In the genomic region with DNA sequence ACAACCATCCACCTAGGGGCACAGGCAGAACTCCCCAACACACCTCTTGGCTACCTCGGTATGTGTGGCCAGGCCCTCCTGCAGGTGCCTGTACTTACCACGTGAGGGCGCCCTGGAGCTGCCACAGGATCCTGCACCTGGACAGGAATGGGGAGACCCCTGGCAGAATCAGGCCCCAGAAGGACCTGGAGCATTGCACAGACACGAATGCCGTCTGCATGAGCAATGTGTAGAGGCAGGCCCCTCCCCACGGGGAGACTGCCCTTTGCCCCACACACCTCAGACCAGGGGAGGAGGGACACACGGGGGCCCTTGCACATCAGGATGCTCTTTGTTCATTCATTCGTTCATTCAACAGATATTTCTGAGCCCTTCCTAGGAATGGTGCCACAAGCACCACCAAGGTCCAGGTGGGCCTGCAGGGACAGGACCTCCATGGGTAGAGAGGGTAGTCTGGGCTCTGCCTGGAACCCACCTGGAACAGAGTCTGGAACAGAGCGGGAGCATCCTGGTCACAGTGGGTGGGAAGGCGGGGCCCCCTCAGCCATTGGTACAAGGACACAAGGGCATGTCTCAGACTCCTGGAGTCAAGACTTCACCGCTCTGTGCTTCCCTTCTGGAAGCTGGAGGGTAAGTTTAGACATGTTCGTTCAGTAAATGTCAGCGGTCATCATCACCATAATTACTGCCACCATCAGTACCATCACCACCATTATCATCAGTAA, we compare ENCODE assay signal across 8 cellular contexts. TPM values are rescaled to one million over a fixed set of nuclear protein-coding genes. Genes with fewer than 3 reads are reported as not detected.
DNase-seq lines count a peak whose midpoint lies in the region; ATAC-seq and TF ChIP-seq lines count a peak whose summit lies in the region.

No MANE protein-coding gene starts in this region.

- H3K36me3 Mint-ChIP-seq in activated CD4-positive, alpha-beta T cell treated with anti-CD3 and anti-CD28 coated beads, Interleukin-2, amount 10 ng/mL, durations not matched to agents 7 days and 5 days (ENCODE audit: low read depth): no peaks in the 10 kb centered on the region
- H3K36me3 Mint-ChIP-seq in effector memory CD8-positive, alpha-beta T cell (ENCODE audit: insufficient read depth): peaks cover 5% of the 10 kb centered on the region
- H3K36me3 Mint-ChIP-seq in nephron progenitor cell (ENCODE audit: low read depth): no peaks in the 10 kb centered on the region

- POLR2A ChIA-PET in activated CD4-positive, alpha-beta T cell treated with anti-CD3 and anti-CD28 coated beads, Interleukin-2, amount 10 ng/mL, durations not matched to agents 7 days and 5 days (lab: Charles Lee): no interaction called here

- peaks cover 19% of the 10 kb centered on the region for H3K27me3 Mint-ChIP-seq in activated CD4-positive, alpha-beta T cell treated with anti-CD3 and anti-CD28 coated beads, Interleukin-2, amount 10 ng/mL, durations not matched to agents 7 days and 5 days
- H3K27me3 Mint-ChIP-seq in effector memory CD8-positive, alpha-beta T cell: peaks cover 18 to 39% of the 10 kb centered on the region in 2 donors
- peaks cover 46% of the 10 kb centered on the region for H3K27me3 Mint-ChIP-seq in nephron progenitor cell (ENCODE audit: low read depth, poor library complexity)

- no peak overlapping the region for H3K27ac ChIP-seq in uterus

- H3K36me3 ChIP-seq in uterus: no peaks in the 10 kb centered on the region

- no peak overlapping the region for H3K4me3 ChIP-seq in uterus

- H3K9me3 ChIP-seq in uterus: no peaks in the 10 kb centered on the region

- no peak for TF ChIP-seq POLR2A in uterus (IDR thresholded peaks at IDR 0.05)

- CTCF ChIA-PET in activated CD4-positive, alpha-beta T cell treated with anti-CD3 and anti-CD28 coated beads, Interleukin-2, amount 10 ng/mL, durations not matched to agents 7 days and 5 days (lab: Charles Lee): interaction anchor here (0.5 to 1.1 kb wide), 3 partner anchors 9 to 139 kb away, joined by 3 read pairs; no protein-coding TSS in a partner anchor

- TF ChIP-seq CTCF in nephron progenitor cell (IDR thresholded peaks at IDR 0.05) (peak; percentile 79), uterus (IDR thresholded peaks at IDR 0.05) (peak in 3 of 4 experiments; percentile 16 to 29 (median 26))

- intact Hi-C loops in uterus (cut with DNase I; ENCODE audit: low total_unique reads): no loop called here

- peaks cover 2% of the 10 kb centered on the region for H3K4me1 Mint-ChIP-seq in activated CD4-positive, alpha-beta T cell treated with anti-CD3 and anti-CD28 coated beads, Interleukin-2, amount 10 ng/mL, durations not matched to agents 7 days and 5 days
- peaks cover 0 to 8% of the 10 kb centered on the region in 2 donors for H3K4me1 Mint-ChIP-seq in effector memory CD8-positive, alpha-beta T cell (ENCODE audit: low read depth in 2 of 2)
- peaks cover 12% of the 10 kb centered on the region for H3K4me1 Mint-ChIP-seq in nephron progenitor cell

- no peak overlapping the region for H3K4me3 Mint-ChIP-seq in activated CD4-positive, alpha-beta T cell treated with anti-CD3 and anti-CD28 coated beads, Interleukin-2, amount 10 ng/mL, durations not matched to agents 7 days and 5 days
- H3K4me3 Mint-ChIP-seq in effector memory CD8-positive, alpha-beta T cell: no peak overlapping the region
- H3K4me3 Mint-ChIP-seq in nephron progenitor cell: no peak overlapping the region

- peaks cover 0 to 9% of the 10 kb centered on the region in 2 donors for H3K4me1 ChIP-seq in uterus

- ATAC-seq in effector memory CD8-positive, alpha-beta T cell (replicated peaks): peak; percentile 36

- peaks cover 5 to 16% of the 10 kb centered on the region in 2 donors for H3K27me3 ChIP-seq in uterus

- no peak overlapping the region for H3K27ac Mint-ChIP-seq in activated CD4-positive, alpha-beta T cell treated with anti-CD3 and anti-CD28 coated beads, Interleukin-2, amount 10 ng/mL, durations not matched to agents 7 days and 5 days
- H3K27ac Mint-ChIP-seq in effector memory CD8-positive, alpha-beta T cell: no peak overlapping the region
- no peak overlapping the region for H3K27ac Mint-ChIP-seq in nephron progenitor cell

- DNase-seq in DMS 273 (lab: John Stamatoyannopoulos, UW; ENCODE audit: unreplicated experiment) (peak; percentile 73), DMS 273 treated with DMSO at 0.1 percent for 48 hours (lab: John Stamatoyannopoulos, UW) (no peak), M059J (ENCODE audit: low read depth) (peak; percentile 40), nephron progenitor cell (peak; percentile 72), uterus (no peak), T1000 (lab: John Stamatoyannopoulos, UW) (no peak)
- peak; percentile 54 for DNase-seq in activated CD4-positive, alpha-beta T cell treated with anti-CD3 and anti-CD28 coated beads, Interleukin-2, amount 10 ng/mL, durations not matched to agents 7 days and 5 days
- peak; percentile 23 to 50 (median 49) for DNase-seq in effector memory CD8-positive, alpha-beta T cell

- H3K9me3 Mint-ChIP-seq in activated CD4-positive, alpha-beta T cell treated with anti-CD3 and anti-CD28 coated beads, Interleukin-2, amount 10 ng/mL, durations not matched to agents 7 days and 5 days: no peaks in the 10 kb centered on the region
- no peaks in the 10 kb centered on the region for H3K9me3 Mint-ChIP-seq in effector memory CD8-positive, alpha-beta T cell
- no peaks in the 10 kb centered on the region for H3K9me3 Mint-ChIP-seq in nephron progenitor cell

RNA-seq across cellular contexts. Expression of gene YTHDF1, which starts 32.3 kb away (rescaled TPM):
- total RNA-seq in M059J (2014; rRNA removed; shearing (Covaris generic)): 28.4 and 41.2 TPM in 2 replicates
- total RNA-seq in activated CD4-positive, alpha-beta T cell treated with anti-CD3 and anti-CD28 coated beads, Interleukin-2, amount 10 ng/mL, durations not matched to agents 7 days and 5 days: 10 to 100 TPM; 39.3 to 41.3 TPM
- total RNA-seq in uterus: 10 to 100 TPM; 17.9 to 35.8 (median 25.8) TPM

RNA-seq across cellular contexts. Expression of gene BIRC7, which starts 52.1 kb away (rescaled TPM):
- not detected in 2 replicates for total RNA-seq in M059J (2014; rRNA removed; shearing (Covaris generic))
- total RNA-seq in activated CD4-positive, alpha-beta T cell treated with anti-CD3 and anti-CD28 coated beads, Interleukin-2, amount 10 ng/mL, durations not matched to agents 7 days and 5 days: not detected
- total RNA-seq in uterus: not detected

Comparison
In these comparisons a context has a peak if more than half of its experiments do, and no peak if none do; other contexts are left out.
1. DNase-seq: peak in DMS 273 (single experiment), M059J (single experiment), activated CD4-positive, alpha-beta T cell treated with anti-CD3 and anti-CD28 coated beads, Interleukin-2, amount 10 ng/mL, durations not matched to agents 7 days and 5 days (single experiment), effector memory CD8-positive, alpha-beta T cell (3 of 3) and nephron progenitor cell (single experiment); none in DMS 273 treated with DMSO at 0.1 percent for 48 hours (single experiment), uterus (0 of 2) and T1000 (single experiment).